ENCODE assay signal across 11 cellular contexts in genomic region chr3:172546628-172547214, GRCh38. TPM values are rescaled to one million over a fixed set of nuclear protein-coding genes. Genes with fewer than 3 reads are reported as not detected.
DNase-seq lines count a peak whose midpoint lies in the region; ATAC-seq, FAIRE-seq and TF ChIP-seq lines count a peak whose summit lies in the region.
"Had no signal": no experiment of that assay in that cellular context is flagged by ENCODE, and none has a peak within 500 bp of the region (broad histone marks: within the 10 kb centered on the region; RNA-seq: fewer than 3 reads in every experiment).

No MANE protein-coding gene starts in this region.

- intact Hi-C loops in HCT116 (cut with micrococcal nuclease), result no loop called here
- intact Hi-C loops in psoas muscle (cut with DNase I), result loop anchor here in 1 of 2 donors (10.0 kb wide), 1 partner anchor 48 kb away; no protein-coding TSS in a partner anchor

- no peaks in the 10 kb centered on the region for H3K36me3 Mint-ChIP-seq in naive thymus-derived CD8-positive, alpha-beta T cell

- H3K9me2 ChIP-seq in HCT116 (ENCODE audit: insufficient read depth), result no peaks in the 10 kb centered on the region

- H3K79me2 ChIP-seq in HCT116 (ENCODE audit: insufficient read depth, low read length), result no peaks in the 10 kb centered on the region

- no peak for TF ChIP-seq RAD21 in HCT116 (IDR thresholded peaks at IDR 0.05; ENCODE audit: low read depth)

- TF ChIP-seq POLR2A in HCT116 (IDR thresholded peaks at IDR 0.05; ENCODE audit: borderline replicate concordance, extremely low read depth, insufficient read depth, insufficient read length), result no peak

- ATAC-seq in HCT116, result no peak
- ATAC-seq in naive thymus-derived CD8-positive, alpha-beta T cell, result no peak
- no peak for ATAC-seq in HG02798 (IDR thresholded peaks at IDR 0.05; ENCODE audit: poor library complexity, unreplicated experiment)
- no peak for ATAC-seq in psoas muscle

- TF ChIP-seq CTCF in HCT116 (IDR thresholded peaks at IDR 0.05 in 2 of 3, conservative IDR thresholded peaks at IDR 0.05 in 1 of 3; ENCODE audit: borderline replicate concordance in 1 of 3, insufficient read depth in 1 of 3, low read depth in 2 of 3, low read length in 2 of 3) (no peak), psoas muscle (IDR thresholded peaks at IDR 0.05) (no peak)

- H4K20me1 ChIP-seq in HCT116 (ENCODE audit: insufficient read depth), result no peaks in the 10 kb centered on the region

- CTCF ChIA-PET in HCT116 (lab: Charles Lee), result no interaction called here

- peaks cover 24 to 31% of the 10 kb centered on the region in 2 experiments for H3K4me1 ChIP-seq in HCT116 (ENCODE audit: control insufficient read depth in 1 of 2, insufficient read depth in 2 of 2, low read length in 2 of 2)
- no peaks in the 10 kb centered on the region for H3K4me1 ChIP-seq in psoas muscle

- H3K36me3 ChIP-seq in HCT116 (ENCODE audit: control insufficient read depth in 1 of 2, insufficient read depth in 2 of 2, low read length in 2 of 2) (no peaks in the 10 kb centered on the region), psoas muscle (ENCODE audit: insufficient read depth in 1 of 2, low read depth in 1 of 2) (no peaks in the 10 kb centered on the region)

- H3K27ac ChIP-seq in HCT116 (ENCODE audit: low read depth, low read length) (no peak overlapping the region), psoas muscle (no peak overlapping the region)

- no peaks in the 10 kb centered on the region for H3K27me3 Mint-ChIP-seq in naive thymus-derived CD8-positive, alpha-beta T cell

- H3K4me1 Mint-ChIP-seq in naive thymus-derived CD8-positive, alpha-beta T cell, result peaks cover 5 to 42% (median 12%) of the 10 kb centered on the region in 4 donors

- H3K4me3 ChIP-seq in HCT116 (replicated peaks in 1 of 2; ENCODE audit: low read depth in 1 of 2, low read length in 2 of 2), result no peak overlapping the region
- no peak overlapping the region for H3K4me3 ChIP-seq in psoas muscle

- H2AFZ ChIP-seq in HCT116 (ENCODE audit: low read depth, low read length, poor library complexity, severe bottlenecking), result peak overlapping the region; percentile 90

- POLR2A ChIA-PET in HCT116 (lab: Charles Lee), result no interaction called here
- POLR2A ChIA-PET in naive thymus-derived CD8-positive, alpha-beta T cell (lab: Charles Lee), result no interaction called here

- DNase-seq in GM18507 (ENCODE audit: extremely low spot score, insufficient read length, low read depth) (no peak), HCT116 (ENCODE audit: low read depth, low spot score) (no peak), UCSD-AML1 (lab: John Stamatoyannopoulos, UW; ENCODE audit: unreplicated experiment) (peak; percentile 35), psoas muscle (no peak), urothelium cell line (ENCODE audit: low spot score) (no peak)
- DNase-seq in naive thymus-derived CD8-positive, alpha-beta T cell, result no peak
- DNase-seq in stimulated activated CD4-positive, alpha-beta T cell treated with anti-CD3 and anti-CD28 coated beads, Interleukin-12 subunit alpha, Interleukin-12 subunit beta, amount 100 ng/mL, for 4 hours, result no peak
- DNase-seq: hypothalamus; NCI-H1694 treated with DMSO at 0.1 percent for 48 hours; stimulated activated naive CD4-positive, alpha-beta T cell had no signal

- peak; percentile 24 for FAIRE-seq in GM18507 (lab: Jason Lieb, UNC)
- FAIRE-seq in urothelium cell line (lab: Jason Lieb, UNC), result no peak

- BruUV-seq in HCT116 (replicated peaks; lab: Mats Ljungman, UMichigan), result no TSS peak

- peak overlapping the region in 6 of 10 donors; percentile 39 to 83 (median 61) for H3K27ac Mint-ChIP-seq in naive thymus-derived CD8-positive, alpha-beta T cell

- no peaks in the 10 kb centered on the region for H3K27me3 ChIP-seq in HCT116 (ENCODE audit: insufficient read depth, low read length)
- no peaks in the 10 kb centered on the region for H3K27me3 ChIP-seq in psoas muscle (ENCODE audit: insufficient read depth in 3 of 3, low read length in 2 of 3)

- H3K4me3 Mint-ChIP-seq in naive thymus-derived CD8-positive, alpha-beta T cell, result peak overlapping the region in 2 of 10 donors; percentile 26 to 32

- H3K9me3 Mint-ChIP-seq in naive thymus-derived CD8-positive, alpha-beta T cell, result no peaks in the 10 kb centered on the region

- H3K9ac ChIP-seq in HCT116 (ENCODE audit: low read length), result no peak overlapping the region

- H3K9me3 ChIP-seq in HCT116 (ENCODE audit: control insufficient read depth in 1 of 2, insufficient read depth in 1 of 2, low read depth in 1 of 2, low read length in 2 of 2) (no peaks in the 10 kb centered on the region), psoas muscle (no peaks in the 10 kb centered on the region)

- H3K4me2 ChIP-seq in HCT116 (ENCODE audit: low read length), result peak overlapping the region; percentile 44

- RAD21 ChIA-PET in HCT116 (lab: Charles Lee; ENCODE audit: low non-redundant PET in 1 of 2, low total read pairs in 2 of 2, uncharacterized antibody in 2 of 2, unreplicated experiment in 2 of 2), result no interaction called here

TF ChIP-seq in HCT116, 20 proteins besides CTCF, POLR2A, EP300 and RAD21:
- no peak for TF ChIP-seq FOSL1 (IDR thresholded peaks at IDR 0.05; ENCODE audit: low read depth)

RNA-seq across cellular contexts. Expression of gene TNFSF10, which starts 23.5 kb away (rescaled TPM):
- total RNA-seq in HCT116 (2021; ENCODE audit: unreplicated experiment) (0.20 TPM), psoas muscle (10 to 100 TPM in 2 of 4 donors, 1 to 10 TPM in 2; 5.5 to 18.6 (median 9.2) TPM)
- 0.27 TPM in 1 of 2 replicates, not detected in the other for polyA plus RNA-seq in HCT116 (2012)
- 10 to 100 TPM in 1 of 2 experiments, 1 to 10 TPM in 1; 9.3 to 10.9 TPM for total RNA-seq in naive thymus-derived CD8-positive, alpha-beta T cell
- 10 to 100 TPM; 11.8 to 16.1 (median 14.5) TPM for polyA plus RNA-seq in naive thymus-derived CD8-positive, alpha-beta T cell
- 10 to 100 TPM in 2 of 3 donors, 1 to 10 TPM in 1; 9.8 to 17.6 (median 10.3) TPM for polyA plus RNA-seq in psoas muscle
